20 cellular contexts compared by ENCODE assay signal in the genomic region with DNA sequence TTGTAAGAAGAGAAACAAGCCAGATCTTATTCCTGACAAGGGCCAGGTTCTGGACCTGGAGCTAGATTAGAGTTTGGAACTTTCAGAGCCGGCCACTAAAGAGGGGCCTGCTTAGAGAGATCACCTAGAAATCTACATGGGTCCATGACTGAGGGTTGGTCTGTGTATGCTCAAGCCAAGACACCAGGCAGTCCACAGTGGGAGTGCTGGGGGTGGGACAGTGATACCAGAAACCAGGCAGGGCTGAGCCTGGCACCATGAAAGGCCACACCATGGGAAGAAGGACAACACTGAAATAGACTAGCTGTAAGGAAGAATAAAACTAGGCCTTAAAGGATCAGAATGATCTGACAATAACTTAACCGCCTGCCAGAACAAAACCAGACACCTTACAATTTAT.
A peak's percentile ranks its signal among the peaks of the same experiment; 100 is the strongest.
DNase-seq lines count a peak whose midpoint lies in the region; ATAC-seq and TF ChIP-seq lines count a peak whose summit lies in the region.
"Had no signal": no experiment of that assay in that cellular context is flagged by ENCODE, and none has a peak within 500 bp of the region (broad histone marks: within the 10 kb centered on the region; RNA-seq: fewer than 3 reads in every experiment).

No MANE protein-coding gene starts in this region.

- H3K4me1 ChIP-seq in H9 (ENCODE audit: insufficient read depth, low read length) (no peaks in the 10 kb centered on the region; the same call in 1 of the 2 replicates), endodermal cell (ENCODE audit: control insufficient read depth, insufficient read depth, low read length) (no peaks in the 10 kb centered on the region)
- H3K4me1 ChIP-seq: A549, BLaER1, Caco-2 had no signal

- H4K91ac ChIP-seq in H9 (ENCODE audit: insufficient read length, low read depth, low read length): no peak overlapping the region

- ATAC-seq in T-helper 17 cell (no peak), HG03432 (IDR thresholded peaks at IDR 0.05; ENCODE audit: unreplicated experiment) (no peak)
- ATAC-seq: A549 had no signal

- no peaks in the 10 kb centered on the region for H3K9me3 ChIP-seq in H9 (ENCODE audit: control insufficient read depth, low read depth, low read length)
- H3K9me3 ChIP-seq in T-helper 17 cell (ENCODE audit: control insufficient read depth, low read length, poor library complexity, severe bottlenecking): no peaks in the 10 kb centered on the region
- no peaks in the 10 kb centered on the region for H3K9me3 ChIP-seq in endodermal cell (ENCODE audit: control insufficient read depth, low read length)
- H3K9me3 ChIP-seq: A549, BE2C, BLaER1, Caco-2 had no signal

- H3K4me1 Mint-ChIP-seq in H9 (peaks cover 5% of the 10 kb centered on the region in 2 experiments), T-helper 17 cell (peaks cover 9% of the 10 kb centered on the region), endodermal cell (peaks cover 2% of the 10 kb centered on the region)
- H3K4me1 Mint-ChIP-seq: CD14-positive monocyte; CD4-positive, alpha-beta memory T cell; CD4-positive, CD25-positive, alpha-beta regulatory T cell; CD8-positive, alpha-beta memory T cell had no signal

- H2BK20ac ChIP-seq in H9 (ENCODE audit: low read depth, low read length, poor library complexity, severe bottlenecking): peak overlapping the region; percentile 3

- no peak for DNase-seq in H9
- DNase-seq in T-helper 17 cell: no peak
- no peak for DNase-seq in endodermal cell
- peak; percentile 58 for DNase-seq in posterior vena cava (ENCODE audit: low spot score)
- DNase-seq in ACHN: no peak
- no peak for DNase-seq in activated gamma-delta T cell treated with Interleukin-2 at 50 U/mL for 16 hours
- DNase-seq: BE2C; C1 segment of cervical spinal cord; Caco-2; Calu3; CD4-positive, alpha-beta memory T cell; CD4-positive, CD25-positive, alpha-beta regulatory T cell; CD8-positive, alpha-beta memory T cell; DMS79 treated with DMSO at 0.1 percent for 48 hours; GF-D8 had no signal

- no peak overlapping the region for H4K5ac ChIP-seq in H9 (ENCODE audit: insufficient read length, low read depth, low read length)

- H3K36me3 Mint-ChIP-seq in H9 (ENCODE audit: insufficient read depth in 1 of 3, low read depth in 3 of 3) (peaks cover 0 to 2% (median 0%) of the 10 kb centered on the region in 3 experiments; a peak in 3 of 7 replicates), T-helper 17 cell (ENCODE audit: low read depth) (no peaks in the 10 kb centered on the region), endodermal cell (ENCODE audit: low read depth) (no peaks in the 10 kb centered on the region)
- H3K36me3 Mint-ChIP-seq: CD14-positive monocyte; CD4-positive, alpha-beta memory T cell; CD4-positive, CD25-positive, alpha-beta regulatory T cell; CD8-positive, alpha-beta memory T cell had no signal

- no peak overlapping the region for H2BK12ac ChIP-seq in H9 (ENCODE audit: insufficient read length, low read depth, low read length)

- H3K9me3 Mint-ChIP-seq in H9 (peaks cover 0 to 2% of the 10 kb centered on the region in 2 experiments; a peak in 2 of 5 replicates), endodermal cell (no peaks in the 10 kb centered on the region)
- H3K9me3 Mint-ChIP-seq: CD14-positive monocyte; CD4-positive, alpha-beta memory T cell; CD8-positive, alpha-beta memory T cell had no signal

- H2BK5ac ChIP-seq in H9 (ENCODE audit: insufficient read length, low read length): no peak overlapping the region

- no peak overlapping the region for H3K56ac ChIP-seq in H9 (ENCODE audit: insufficient read length, low read depth, low read length)

- H3K4me3 Mint-ChIP-seq in H9: no peak overlapping the region
- peak overlapping the region; percentile 60 for H3K4me3 Mint-ChIP-seq in T-helper 17 cell
- no peak overlapping the region for H3K4me3 Mint-ChIP-seq in endodermal cell
- H3K4me3 Mint-ChIP-seq: CD14-positive monocyte; CD4-positive, alpha-beta memory T cell; CD4-positive, CD25-positive, alpha-beta regulatory T cell; CD8-positive, alpha-beta memory T cell had no signal

- H3K9ac ChIP-seq in H9 (ENCODE audit: extremely low read depth, insufficient read length, low read length): no peak overlapping the region
- H3K9ac ChIP-seq in endodermal cell (ENCODE audit: extremely low read depth, low read length, poor library complexity, severe bottlenecking): no peak overlapping the region
- H3K9ac ChIP-seq: BLaER1 had no signal

- H3K36me3 ChIP-seq in endodermal cell (ENCODE audit: control insufficient read depth, insufficient read depth, low read length): no peaks in the 10 kb centered on the region
- H3K36me3 ChIP-seq: BE2C, BLaER1 had no signal

- no peak overlapping the region for H3K4me3 ChIP-seq in endodermal cell (ENCODE audit: low read length)
- H3K4me3 ChIP-seq: A549, BLaER1 had no signal

- intact Hi-C loops in posterior vena cava (cut with DNase I): no loop called here

- H3K27me3 Mint-ChIP-seq in H9 (ENCODE audit: low read depth) (no peaks in the 10 kb centered on the region), T-helper 17 cell (peaks cover 6% of the 10 kb centered on the region), endodermal cell (ENCODE audit: insufficient read depth) (no peaks in the 10 kb centered on the region)
- H3K27me3 Mint-ChIP-seq: CD4-positive, alpha-beta memory T cell had no signal

- no peaks in the 10 kb centered on the region for H4K20me1 ChIP-seq in H9 (ENCODE audit: control insufficient read depth, insufficient read depth, insufficient read length)
- H4K20me1 ChIP-seq: BLaER1 had no signal

- H3K4me2 ChIP-seq in H9 (ENCODE audit: insufficient read depth, insufficient read length, low read length): no peak overlapping the region
- H3K4me2 ChIP-seq: A549, BLaER1 had no signal

- no peak overlapping the region for H2AK5ac ChIP-seq in H9 (ENCODE audit: insufficient read length, low read length)

- in situ Hi-C loops in ACHN (cut with HindIII; ENCODE audit: low pct_ligation_motif_present, low pct_unique_long_range_greater_than_20kb, low sequenced_read_pairs): no loop called here

- no peak overlapping the region for H2BK15ac ChIP-seq in H9 (ENCODE audit: low read depth, low read length)

- H3K27me3 ChIP-seq in H9 (ENCODE audit: insufficient read depth, low read length) (no peaks in the 10 kb centered on the region), endodermal cell (ENCODE audit: control insufficient read depth, insufficient read depth, low read length, poor library complexity, severe bottlenecking) (no peaks in the 10 kb centered on the region)
- H3K27me3 ChIP-seq: BE2C, BLaER1 had no signal

- H3K14ac ChIP-seq in H9 (ENCODE audit: insufficient read depth, low read length): no peak overlapping the region

- H2AFZ ChIP-seq in H9 (ENCODE audit: low read length): no peak overlapping the region

- H3K27ac Mint-ChIP-seq in H9 (no peak overlapping the region), T-helper 17 cell (no peak overlapping the region), endodermal cell (peak overlapping the region; percentile 66)
- H3K27ac Mint-ChIP-seq: CD14-positive monocyte; CD4-positive, alpha-beta memory T cell; CD4-positive, CD25-positive, alpha-beta regulatory T cell had no signal

- no peak overlapping the region for H3T11ph ChIP-seq in H9 (ENCODE audit: low read length)

- WGBS in H9 (ENCODE audit: extremely low coverage, insufficient read length, low lambda C conversion rate): no CpG with 5 or more reads among the region's 2 CpGs
- 94% methylated on average over 2 of the region's 2 CpGs; no CpG with 5 or more reads in 1 of the 2 experiments for whole genome bisulfite sequencing in endodermal cell (ENCODE audit: insufficient coverage in 1 of 2, insufficient read length in 1 of 2), 2 experiments

- H3K23ac ChIP-seq in H9 (ENCODE audit: insufficient read length, low read depth, low read length): no peak overlapping the region

- no peak overlapping the region for H3K18ac ChIP-seq in H9 (ENCODE audit: insufficient read length, low read depth, low read length)

- H3K79me1 ChIP-seq in H9 (ENCODE audit: insufficient read depth, low read depth, low read length, poor library complexity, severe bottlenecking): no peaks in the 10 kb centered on the region

- no peaks in the 10 kb centered on the region for H3K79me2 ChIP-seq in H9 (ENCODE audit: insufficient read depth, low read length)

- H4K8ac ChIP-seq in H9 (replicated peaks; ENCODE audit: insufficient read length, low read depth, low read length): no peak overlapping the region

- no peak overlapping the region for H2BK120ac ChIP-seq in H9 (ENCODE audit: low read depth, low read length, poor library complexity, severe bottlenecking)

- H3K4ac ChIP-seq in H9 (ENCODE audit: low read depth, low read length): no peak overlapping the region

- H3K27ac ChIP-seq in H9 (ENCODE audit: insufficient read length, low read depth, low read length): no peak overlapping the region
- H3K27ac ChIP-seq in endodermal cell (ENCODE audit: low read depth, low read length): no peak overlapping the region
- H3K27ac ChIP-seq: 22Rv1, A549, BLaER1 had no signal

- H3K23me2 ChIP-seq in H9 (ENCODE audit: insufficient read length, low read depth, low read length, poor library complexity, severe bottlenecking): no peaks in the 10 kb centered on the region

- TF ChIP-seq CTCF in H9 (conservative IDR thresholded peaks at IDR 0.05): no peak
- TF ChIP-seq CTCF in endodermal cell (conservative IDR thresholded peaks at IDR 0.05): no peak
